25 cellular contexts compared by ENCODE assay signal in the genomic region with DNA sequence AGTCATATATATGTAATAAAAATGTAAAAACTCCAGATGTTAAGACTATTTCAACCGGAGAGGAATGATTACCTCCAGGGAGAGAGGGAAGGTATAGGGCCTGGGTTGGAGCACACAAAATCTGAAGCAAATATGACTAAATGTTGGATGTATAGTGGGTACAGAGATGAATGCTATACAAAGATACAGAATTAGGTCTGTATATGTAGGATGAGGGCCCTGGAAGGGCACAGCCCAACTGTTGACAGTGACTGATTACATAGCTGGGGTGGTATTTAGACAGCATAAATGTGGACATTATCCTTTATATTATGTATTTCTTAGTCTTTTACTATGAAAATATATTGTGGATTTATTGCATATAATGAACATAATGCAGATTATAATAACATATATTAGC.
"Had no signal": no experiment of that assay in that cellular context is flagged by ENCODE, and none has a peak within 500 bp of the region (broad histone marks: within the 10 kb centered on the region; RNA-seq: fewer than 3 reads in every experiment).

No MANE protein-coding gene starts in this region.

- H3K27ac ChIP-seq: dorsolateral prefrontal cortex, epithelial cell of prostate, gastrocnemius medialis, lower lobe of right lung, ovary, psoas muscle, sigmoid colon, testis, tibial artery had no signal

- H3K27ac Mint-ChIP-seq: nephron progenitor cell; stimulated activated memory B cell treated with anti-CD40 and anti-IgM and Interleukin-4, amounts not matched to agents 10 μg/mL and 1 μg/mL and 100 μg/mL, for 72 hours; type B pancreatic cell had no signal

- H3K36me3 ChIP-seq: gastrocnemius medialis, lower lobe of right lung, ovary, sigmoid colon, tibial artery had no signal

- H3K9me3 Mint-ChIP-seq: nephron progenitor cell, type B pancreatic cell had no signal

- H3K36me3 Mint-ChIP-seq: stimulated activated memory B cell treated with anti-CD40 and anti-IgM and Interleukin-4, amounts not matched to agents 10 μg/mL and 1 μg/mL and 100 μg/mL, for 72 hours; type B pancreatic cell had no signal

- ATAC-seq: esophagus mucosa; gastrocnemius medialis; left ventricle myocardium superior; lower lobe of right lung; naive thymus-derived CD8-positive, alpha-beta T cell; psoas muscle; right cardiac atrium; stimulated activated memory B cell treated with anti-CD40 and anti-IgM and Interleukin-4, amounts not matched to agents 10 μg/mL and 1 μg/mL and 100 μg/mL, for 72 hours; stimulated activated naive CD8-positive, alpha-beta T cell treated with anti-CD3 and anti-CD28 coated beads, Interleukin-15, Interleukin-2, amounts not matched to agents 100 U/mL and 50 U/mL, for 24 hours had no signal

- DNase-seq: dorsolateral prefrontal cortex; effector CD4-positive, alpha-beta T cell; foreskin fibroblast; gastrocnemius medialis; head of caudate nucleus; left ventricle myocardium superior; lower lobe of right lung; naive thymus-derived CD8-positive, alpha-beta T cell; nephron progenitor cell; occipital lobe; ovary; posterior cingulate gyrus; psoas muscle; right cardiac atrium; sigmoid colon; stimulated activated CD4-positive, alpha-beta T cell treated with anti-CD3 and anti-CD28 coated beads, Interleukin-2, amount 100 ng/mL, for 24 hours; stimulated activated CD4-positive, alpha-beta T cell treated with anti-CD3 and anti-CD28 coated beads, Interleukin-4, amount 100 ng/mL, for 24 hours; stimulated activated naive CD8-positive, alpha-beta T cell treated with anti-CD3 and anti-CD28 coated beads, Interleukin-15, Interleukin-2, amounts not matched to agents 100 U/mL and 50 U/mL, for 24 hours; substantia nigra; testis; tibial artery had no signal

- H3K4me3 Mint-ChIP-seq: naive thymus-derived CD8-positive, alpha-beta T cell; nephron progenitor cell; stimulated activated memory B cell treated with anti-CD40 and anti-IgM and Interleukin-4, amounts not matched to agents 10 μg/mL and 1 μg/mL and 100 μg/mL, for 72 hours; type B pancreatic cell had no signal

- H3K27me3 Mint-ChIP-seq: naive thymus-derived CD8-positive, alpha-beta T cell; stimulated activated memory B cell treated with anti-CD40 and anti-IgM and Interleukin-4, amounts not matched to agents 10 μg/mL and 1 μg/mL and 100 μg/mL, for 72 hours; type B pancreatic cell had no signal

- H3K4me3 ChIP-seq: dorsolateral prefrontal cortex, gastrocnemius medialis, lower lobe of right lung, ovary, psoas muscle, sigmoid colon, testis, tibial artery had no signal

- H3K4me1 ChIP-seq: gastrocnemius medialis, lower lobe of right lung, psoas muscle, tibial artery had no signal

- H3K9me3 ChIP-seq: gastrocnemius medialis, lower lobe of right lung, ovary, sigmoid colon, testis, tibial artery had no signal

- H3K27me3 ChIP-seq: dorsolateral prefrontal cortex, gastrocnemius medialis, ovary, sigmoid colon, testis, tibial artery had no signal
